In the genomic region with DNA sequence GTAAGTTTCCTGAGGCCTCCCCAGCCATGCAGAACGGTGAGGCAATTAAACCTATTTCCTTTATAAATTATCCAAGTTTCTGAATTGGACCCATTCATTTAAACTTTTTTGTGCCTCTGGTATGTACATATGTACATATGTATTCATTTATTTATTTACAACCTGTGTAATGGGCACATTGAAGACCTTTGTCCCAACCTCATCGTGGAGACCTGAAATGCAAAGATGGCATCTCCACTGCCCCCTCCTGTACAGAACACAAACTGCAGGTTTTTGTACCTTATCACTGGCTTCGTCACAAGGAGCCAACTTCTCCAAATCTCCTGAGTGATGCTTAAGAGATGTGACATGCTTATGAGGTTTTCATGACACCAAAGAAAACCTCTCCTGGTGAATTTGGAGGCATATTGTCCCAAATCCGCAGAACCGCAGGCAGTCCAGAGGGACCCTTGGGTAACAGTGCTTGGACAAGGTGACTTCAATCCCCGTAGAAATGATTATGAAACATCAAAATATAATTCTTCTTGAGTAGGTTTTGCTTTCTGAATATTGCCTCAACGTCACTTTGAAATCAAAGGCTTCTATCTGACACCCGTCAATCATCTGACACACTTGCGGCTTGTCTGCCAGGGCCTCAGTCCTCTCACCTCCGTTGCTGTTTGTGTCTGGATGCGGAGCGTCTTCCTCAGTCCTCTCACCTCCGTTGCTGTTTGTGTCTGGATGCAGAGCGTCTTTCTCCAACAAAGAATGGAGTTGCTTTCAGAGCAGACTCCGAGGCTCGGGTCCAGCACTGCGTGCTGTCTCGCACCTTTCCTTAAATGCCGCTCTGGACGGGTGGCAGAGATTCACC, we compare ENCODE assay signal across 9 cellular contexts.
DNase-seq lines count a peak whose midpoint lies in the region; ATAC-seq, FAIRE-seq and TF ChIP-seq lines count a peak whose summit lies in the region.
"Had no signal": no experiment of that assay in that cellular context is flagged by ENCODE, and none has a peak within 500 bp of the region (broad histone marks: within the 10 kb centered on the region; RNA-seq: fewer than 3 reads in every experiment).

No MANE protein-coding gene starts in this region.

- H4K8ac ChIP-seq in H1 (ENCODE audit: extremely low read depth, insufficient read depth, low read length) = no peak overlapping the region

- H3K56ac ChIP-seq in H1 (replicated peaks; ENCODE audit: insufficient read length, low read depth, low read length) = no peak overlapping the region

- H4K20me1 ChIP-seq in HepG2 (ENCODE audit: insufficient read depth, low read length) (no peaks in the 10 kb centered on the region), H1 (replicated peaks in 1 of 2; ENCODE audit: control insufficient read depth in 1 of 2, insufficient read depth in 2 of 2, low read length in 2 of 2) (no peaks in the 10 kb centered on the region)

- TF ChIP-seq RAD21 in HepG2 (CRISPR knock-in tag; IDR thresholded peaks at IDR 0.05) = no peak
- TF ChIP-seq RAD21 in H1 (IDR thresholded peaks at IDR 0.05 in 1 of 2, conservative IDR thresholded peaks at IDR 0.05 in 1 of 2; ENCODE audit: low read depth in 2 of 2, low read length in 2 of 2) = peak; percentile 72 to 80

- FAIRE-seq in HepG2 (lab: Jason Lieb, UNC) = peak; percentile 42
- peak; percentile 79 for FAIRE-seq in H1 (lab: Jason Lieb, UNC)
- no peak for FAIRE-seq in urothelium cell line (lab: Jason Lieb, UNC)

- DNase-seq in HepG2 (ENCODE audit: low spot score) = peak; percentile 8
- no peak for DNase-seq in right lobe of liver
- DNase-seq in NCI-H460 (ENCODE audit: extremely low read depth, low read depth) = peak; percentile 26
- peak; percentile 21 to 66 for DNase-seq in H1 (ENCODE audit: low read depth in 1 of 2, low spot score in 2 of 2)
- peak; percentile 41 for DNase-seq in urothelium cell line (ENCODE audit: low spot score)
- no peak for DNase-seq in NCI-H2227 treated with DMSO at 0.1 percent for 48 hours (lab: John Stamatoyannopoulos, UW)
- DNase-seq in NCI-H2196 (lab: John Stamatoyannopoulos, UW; ENCODE audit: unreplicated experiment) = no peak
- DNase-seq: naive B cell had no signal

- H3K9me3 ChIP-seq in HepG2 (ENCODE audit: low read length) (no peaks in the 10 kb centered on the region), right lobe of liver (no peaks in the 10 kb centered on the region), H1 (ENCODE audit: insufficient read depth in 2 of 2, low read depth in 1 of 2, low read length in 1 of 2) (no peaks in the 10 kb centered on the region)

- 39% methylated on average over 20 of the region's 20 CpGs for WGBS in HepG2 (ENCODE audit: low lambda C conversion rate)
- 57% methylated on average over 17 of the region's 20 CpGs for WGBS in right lobe of liver (ENCODE audit: insufficient coverage, low coverage, low lambda C conversion rate, missing lambda C conversion rate)
- 87% methylated on average over 20 of the region's 20 CpGs; no CpG with 5 or more reads in 1 of the 2 experiments for WGBS in H1 (ENCODE audit: extremely low coverage in 1 of 2, insufficient coverage in 1 of 2, insufficient read length in 1 of 2, insufficient replicate concordance in 2 of 2, low coverage in 1 of 2, low lambda C conversion rate in 2 of 2, missing lambda C conversion rate in 1 of 2), 2 experiments

- H2AK5ac ChIP-seq in H1 (ENCODE audit: low read depth, low read length) = no peak overlapping the region

- H3K18ac ChIP-seq in H1 (ENCODE audit: extremely low read depth, low read length) = no peak overlapping the region

- no peak overlapping the region for H2BK5ac ChIP-seq in H1 (ENCODE audit: low read depth, low read length)

- H3K9ac ChIP-seq in HepG2 (ENCODE audit: insufficient read depth, low read depth, low read length) (no peak overlapping the region), H1 (replicated peaks in 1 of 4; ENCODE audit: extremely low read depth in 1 of 4, low read depth in 3 of 4, low read length in 3 of 4) (no peak overlapping the region)

- H3K4ac ChIP-seq in H1 (replicated peaks; ENCODE audit: insufficient read length, low read depth, low read length) = no peak overlapping the region

- no peak overlapping the region for H3K23ac ChIP-seq in H1 (ENCODE audit: insufficient read length)

- H3K27me3 ChIP-seq in HepG2 (ENCODE audit: control insufficient read depth in 1 of 2, insufficient read depth in 2 of 2, low read length in 2 of 2) = peaks cover 5 to 34% of the 10 kb centered on the region in 2 experiments; a peak in 4 of 5 replicates
- H3K27me3 ChIP-seq in right lobe of liver = no peaks in the 10 kb centered on the region
- no peaks in the 10 kb centered on the region for H3K27me3 ChIP-seq in H1 (replicated peaks in 1 of 4; ENCODE audit: control insufficient read depth in 3 of 4, extremely low read depth in 1 of 4, insufficient read depth in 3 of 4, low read length in 3 of 4)

- BruUV-seq in HepG2 (replicated peaks; lab: Mats Ljungman, UMichigan) = no TSS peak

- CTCF ChIA-PET in HepG2 (lab: Yijun Ruan, JAX; ENCODE audit: low intra/inter-chr PET ratio, low total read pairs) = interaction anchor here (1.4 kb wide), 2 partner anchors 255 to 280 kb away, joined by 3 to 5 read pairs; no protein-coding TSS in a partner anchor
- CTCF ChIA-PET in H1 (lab: Charles Lee; ENCODE audit: partially characterized antibody) = interaction anchor here (0.8 to 1.8 kb wide), 7 partner anchors 14 to 254 kb away, joined by 3 to 7 read pairs (median 4); no protein-coding TSS in a partner anchor

- no peak overlapping the region for H4K91ac ChIP-seq in H1 (replicated peaks; ENCODE audit: insufficient read length, low read length)

- no peak overlapping the region for H3K27ac ChIP-seq in HepG2 (ENCODE audit: extremely low read length, insufficient read depth, low read length)
- H3K27ac ChIP-seq in right lobe of liver = no peak overlapping the region
- H3K27ac ChIP-seq in H1 (ENCODE audit: low read depth, low read length) = no peak overlapping the region

- H3K4me1 ChIP-seq in HepG2 (ENCODE audit: insufficient read depth, low read length) (no peaks in the 10 kb centered on the region), right lobe of liver (no peaks in the 10 kb centered on the region), H1 (replicated peaks in 1 of 4; ENCODE audit: control insufficient read depth in 3 of 4, insufficient read depth in 4 of 4, low read length in 3 of 4) (no peaks in the 10 kb centered on the region; a peak in 1 of 7 replicates)

- H4K5ac ChIP-seq in H1 (ENCODE audit: insufficient read length, low read depth, low read length) = no peak overlapping the region

- H2BK12ac ChIP-seq in H1 (ENCODE audit: low read depth, low read length) = no peak overlapping the region

- H3K4me3 ChIP-seq in HepG2 (replicated peaks in 1 of 3; ENCODE audit: insufficient read depth in 1 of 3, low read depth in 2 of 3, low read length in 3 of 3) (no peak overlapping the region), right lobe of liver (no peak overlapping the region), H1 (ENCODE audit: extremely low read depth in 1 of 4, insufficient read depth in 2 of 4, low read depth in 3 of 4, low read length in 4 of 4) (no peak overlapping the region)

- no peaks in the 10 kb centered on the region for H3K79me1 ChIP-seq in H1 (ENCODE audit: low read depth, low read length)

- H3K36me3 ChIP-seq in HepG2 (replicated peaks in 1 of 2; ENCODE audit: control insufficient read depth in 1 of 2, insufficient read depth in 2 of 2, low read length in 2 of 2) (no peaks in the 10 kb centered on the region), right lobe of liver (no peaks in the 10 kb centered on the region), H1 (ENCODE audit: control insufficient read depth in 2 of 4, insufficient read depth in 4 of 4, low read length in 3 of 4) (no peaks in the 10 kb centered on the region)

- in situ Hi-C loops in HepG2 (cut with HindIII; ENCODE audit: extremely low pct_ligation_motif_present, low pct_unique_long_range_greater_than_20kb) = loop anchor here (5.0 to 10.0 kb wide), 2 partner anchors 253 to 350 kb away; no protein-coding TSS in a partner anchor

- no peak overlapping the region for H2BK20ac ChIP-seq in H1 (ENCODE audit: low read length)

- H3K23me2 ChIP-seq in H1 (ENCODE audit: low read depth, low read length) = no peaks in the 10 kb centered on the region

- H2AFZ ChIP-seq in HepG2 (ENCODE audit: low read length) (no peak overlapping the region), H1 (ENCODE audit: low read length) (no peak overlapping the region)

- no peak overlapping the region for H2BK15ac ChIP-seq in H1 (ENCODE audit: low read length)

- H2BK120ac ChIP-seq in H1 (replicated peaks; ENCODE audit: low read depth, low read length) = no peak overlapping the region

- no peak for ATAC-seq in HepG2
- no peak for ATAC-seq in right lobe of liver
- ATAC-seq in HG03342 (IDR thresholded peaks at IDR 0.05; ENCODE audit: unreplicated experiment) = no peak

- intact Hi-C loops in HepG2 (cut with micrococcal nuclease; ENCODE audit: unreplicated experiment) = no loop called here
- intact Hi-C loops in right lobe of liver (cut with DNase I) = loop anchor here in 1 of 2 donors (10.0 kb wide), 1 partner anchor 253 kb away; no protein-coding TSS in a partner anchor

- H3K79me2 ChIP-seq in HepG2 (ENCODE audit: insufficient read depth, low read length) (no peaks in the 10 kb centered on the region), H1 (ENCODE audit: control insufficient read depth in 1 of 2, insufficient read depth in 2 of 2, low read length in 2 of 2) (no peaks in the 10 kb centered on the region)

- no peak overlapping the region for H3K14ac ChIP-seq in H1 (ENCODE audit: insufficient read length)

- TF ChIP-seq POLR2A in HepG2 (IDR thresholded peaks at IDR 0.05; ENCODE audit: insufficient read depth in 1 of 2, low read depth in 2 of 2, low read length in 2 of 2) (no peak), right lobe of liver (IDR thresholded peaks at IDR 0.05) (no peak), H1 (IDR thresholded peaks at IDR 0.05; ENCODE audit: control extremely low read depth in 1 of 2, low read depth in 2 of 2, low read length in 2 of 2) (no peak)

- H3K4me2 ChIP-seq in HepG2 (ENCODE audit: low read depth, low read length) (no peak overlapping the region), H1 (ENCODE audit: insufficient read depth in 1 of 2, low read depth in 2 of 2, low read length in 2 of 2) (no peak overlapping the region)

- POLR2A ChIA-PET in HepG2 (lab: Yijun Ruan, JAX) = no interaction called here
- POLR2A ChIA-PET in H1 (lab: Charles Lee; ENCODE audit: partially characterized antibody) = no interaction called here

- no peak for TF ChIP-seq EP300 in HepG2 (IDR thresholded peaks at IDR 0.05; ENCODE audit: low read depth in 2 of 2, low read length in 2 of 2)
- no peak for TF ChIP-seq EP300 in HepG2 (CRISPR knock-in tag; IDR thresholded peaks at IDR 0.05; ENCODE audit: borderline replicate concordance)
- no peak for TF ChIP-seq EP300 in H1 (IDR thresholded peaks at IDR 0.05; ENCODE audit: borderline replicate concordance in 1 of 2, low read depth in 2 of 2, low read length in 2 of 2)

- peak; percentile 52 for TF ChIP-seq CTCF in HepG2 (CRISPR knock-in tag; IDR thresholded peaks at IDR 0.05)
- TF ChIP-seq CTCF in right lobe of liver (IDR thresholded peaks at IDR 0.05) = peak in 2 of 4 donors; percentile 11 to 28
- peak; percentile 52 to 82 (median 71) for TF ChIP-seq CTCF in H1 (IDR thresholded peaks at IDR 0.05; ENCODE audit: control extremely low read depth in 1 of 3, insufficient read depth in 1 of 3, low read depth in 1 of 3, low read length in 3 of 3)

Comparison
In these comparisons a context has a peak if more than half of its experiments do, and no peak if none do; other contexts are left out.
1. DNase-seq: peak in HepG2 (single experiment), NCI-H460 (single experiment), H1 (2 of 2) and urothelium cell line (single experiment); none in right lobe of liver (0 of 3), NCI-H2227 treated with DMSO at 0.1 percent for 48 hours (single experiment) and NCI-H2196 (single experiment).
2. Of the 41 proteins assayed by ChIP-seq in both HepG2 and H1: peak only in HepG2: none; only in H1: KDM1A and RAD21; in both: CTCF; in neither: 37; mixed calls (peak in some experiments, not most) for 1.